ENCODE assay signal across 22 cellular contexts in the genomic region with DNA sequence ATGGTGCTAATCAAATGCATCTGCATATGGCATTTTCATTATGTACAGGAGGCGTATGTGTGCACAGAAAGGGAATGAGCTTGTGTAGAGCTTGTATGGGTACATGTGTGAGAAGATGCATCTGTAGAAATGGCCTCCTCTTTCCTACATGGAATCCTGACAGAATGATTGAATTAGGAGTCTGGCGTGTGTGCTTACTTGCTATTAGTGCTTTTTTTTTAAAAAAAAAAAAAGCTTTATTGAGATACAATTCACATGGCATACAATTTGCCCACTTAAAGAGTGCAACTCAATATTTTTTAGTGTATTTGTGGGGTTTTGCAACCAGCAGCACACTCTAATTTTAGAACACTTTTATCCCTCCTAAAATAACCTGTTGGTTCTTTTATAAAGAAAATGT.
DNase-seq lines count a peak whose midpoint lies in the region; ATAC-seq, FAIRE-seq and TF ChIP-seq lines count a peak whose summit lies in the region.
"Had no signal": no experiment of that assay in that cellular context is flagged by ENCODE, and none has a peak within 500 bp of the region (broad histone marks: within the 10 kb centered on the region; RNA-seq: fewer than 3 reads in every experiment).

No MANE protein-coding gene starts in this region.

- no peak overlapping the region for H3K4me3 ChIP-seq in K562
- no peak overlapping the region for H3K4me3 ChIP-seq in psoas muscle
- H3K4me3 ChIP-seq: coronary artery, HAP-1, transverse colon had no signal

- H3K4me2 ChIP-seq in K562 (ENCODE audit: insufficient read depth, low read length): no peak overlapping the region

- peaks cover 16 to 37% of the 10 kb centered on the region in 2 experiments; a peak in 4 of 5 replicates for H3K4me1 ChIP-seq in K562 (replicated peaks in 1 of 2; ENCODE audit: control insufficient read depth in 2 of 2, insufficient read depth in 2 of 2, low read length in 2 of 2)
- H3K4me1 ChIP-seq in psoas muscle: peaks cover 78% of the 10 kb centered on the region

- WGBS in K562 (ENCODE audit: insufficient coverage, low coverage, missing lambda C conversion rate): 94% methylated on average over 2 of the region's 2 CpGs
- 56 to 73% (median 60%) methylated on average over 2 of the region's 2 CpGs for WGBS in psoas muscle, 3 donors

- DNase-seq in NCI-H524 treated with DMSO at 0.1 percent for 48 hours (lab: John Stamatoyannopoulos, UW) (peak; percentile 15), NCI-H524 (lab: John Stamatoyannopoulos, UW) (no peak), GM19239 (ENCODE audit: insufficient read length, low spot score) (no peak), K562 (ENCODE audit: extremely low read depth in 1 of 4, low spot score in 3 of 4) (no peak), psoas muscle (no peak)
- DNase-seq: activated gamma-delta T cell treated with Interleukin-2 at 50 U/mL for 16 hours; foreskin fibroblast; left colon; small intestine; stimulated activated CD4-positive, alpha-beta T cell treated with anti-CD3 and anti-CD28 coated beads, Interleukin-4, amount 100 ng/mL, for 4 hours; stimulated activated CD8-positive, alpha-beta memory T cell treated with anti-CD3 and anti-CD28 coated beads, Interleukin-4, amount 100 ng/mL, for 48 hours; T-helper 1 cell; transverse colon had no signal

- H3K9me1 ChIP-seq in K562 (ENCODE audit: control insufficient read depth, insufficient read depth, low read length): peaks cover 6% of the 10 kb centered on the region

- H3K9ac ChIP-seq in K562 (ENCODE audit: insufficient read depth in 1 of 2, low read depth in 2 of 2, low read length in 2 of 2): no peak overlapping the region

- H3K27ac ChIP-seq in K562 (ENCODE audit: extremely low read depth, low read depth, low read length): no peak overlapping the region
- H3K27ac ChIP-seq in psoas muscle: peak overlapping the region; percentile 74
- H3K27ac ChIP-seq: coronary artery, RWPE1, transverse colon, VCaP had no signal

- H3K9me3 ChIP-seq in K562 (replicated peaks; ENCODE audit: control insufficient read depth, insufficient read depth, low read depth, low read length) (no peaks in the 10 kb centered on the region), psoas muscle (no peaks in the 10 kb centered on the region)
- H3K9me3 ChIP-seq: HAP-1, transverse colon had no signal

- TF ChIP-seq POLR2A in K562 (conservative IDR thresholded peaks at IDR 0.05): no peak
- no peak for TF ChIP-seq POLR2A in GM18505 (IDR thresholded peaks at IDR 0.05; ENCODE audit: borderline replicate concordance, extremely low read depth, insufficient read depth, insufficient read length)

- TF ChIP-seq CTCF in K562 (IDR thresholded peaks at IDR 0.05 in 2 of 3, conservative IDR thresholded peaks at IDR 0.05 in 1 of 3; ENCODE audit: insufficient read depth in 2 of 3, low read depth in 1 of 3, low read length in 3 of 3) (no peak), psoas muscle (IDR thresholded peaks at IDR 0.05) (no peak)

- POLR2A ChIA-PET in K562 (lab: Yijun Ruan, JAX): interaction anchor here (1.0 kb wide), 1 partner anchor 12 kb away, joined by 3 read pairs; no protein-coding TSS in a partner anchor

- CTCF ChIA-PET in K562 (lab: Yijun Ruan, JAX; ENCODE audit: low intra/inter-chr PET ratio): no interaction called here

- no TSS peak for BruUV-seq in K562 (replicated peaks; lab: Mats Ljungman, UMichigan)

- peak; percentile 74 for FAIRE-seq in GM19239 (lab: Jason Lieb, UNC)
- FAIRE-seq in K562 (lab: Jason Lieb, UNC): no peak
- FAIRE-seq: A204.1, HTR-8/SVneo, small intestine had no signal

- intact Hi-C loops in K562 (cut with micrococcal nuclease) (no loop called here), psoas muscle (cut with DNase I) (no loop called here)

- no peak for TF ChIP-seq EP300 in K562 (IDR thresholded peaks at IDR 0.05; ENCODE audit: low read length)

- 0 out of 2 replicates have a peak, but pooled peaks cover 11% of the 10 kb centered on the region for H4K20me1 ChIP-seq in K562 (replicated peaks; ENCODE audit: control insufficient read depth, insufficient read depth, low read length)

- H3K79me2 ChIP-seq in K562 (ENCODE audit: control insufficient read depth, insufficient read depth, low read length): peaks cover 69% of the 10 kb centered on the region

- ATAC-seq in K562 (no peak), psoas muscle (no peak), HG03469 (IDR thresholded peaks at IDR 0.05; ENCODE audit: unreplicated experiment) (no peak), GM18868 (IDR thresholded peaks at IDR 0.05; ENCODE audit: unreplicated experiment) (no peak), GM18505 (IDR thresholded peaks at IDR 0.05; ENCODE audit: unreplicated experiment) (no peak)

- in situ Hi-C loops in K562 (cut with MboI): no loop called here

- no peaks in the 10 kb centered on the region; the same call in none of the 3 replicates for H3K36me3 ChIP-seq in K562 (ENCODE audit: control insufficient read depth, insufficient read depth, low read length)
- no peaks in the 10 kb centered on the region for H3K36me3 ChIP-seq in psoas muscle (ENCODE audit: insufficient read depth in 1 of 2, low read depth in 1 of 2)
- H3K36me3 ChIP-seq: HAP-1, transverse colon had no signal

- no peak for TF ChIP-seq RAD21 in K562 (CRISPR knock-in tag; conservative IDR thresholded peaks at IDR 0.05 in 1 of 2, IDR thresholded peaks at IDR 0.05 in 1 of 2)

- H3K27me3 ChIP-seq in K562 (ENCODE audit: control insufficient read depth in 2 of 2, insufficient read depth in 2 of 2, low read length in 2 of 2) (no peaks in the 10 kb centered on the region), psoas muscle (ENCODE audit: insufficient read depth in 3 of 3, low read length in 2 of 3) (no peaks in the 10 kb centered on the region)
- H3K27me3 ChIP-seq: transverse colon had no signal

- H2AFZ ChIP-seq in K562 (ENCODE audit: low read depth, low read length): no peak overlapping the region

TF ChIP-seq in K562, 482 proteins besides CTCF, POLR2A, EP300 and RAD21 (continues in another document):
- TF ChIP-seq ZNF316 (IDR thresholded peaks at IDR 0.05) (no peak), BCOR (IDR thresholded peaks at IDR 0.05) (no peak), ZNF668 (CRISPR knock-in tag; IDR thresholded peaks at IDR 0.05) (no peak), MTA2 (IDR thresholded peaks at IDR 0.05; ENCODE audit: low read depth) (no peak), TARDBP (IDR thresholded peaks at IDR 0.05) (no peak)
- TF ChIP-seq, protein P1, sequence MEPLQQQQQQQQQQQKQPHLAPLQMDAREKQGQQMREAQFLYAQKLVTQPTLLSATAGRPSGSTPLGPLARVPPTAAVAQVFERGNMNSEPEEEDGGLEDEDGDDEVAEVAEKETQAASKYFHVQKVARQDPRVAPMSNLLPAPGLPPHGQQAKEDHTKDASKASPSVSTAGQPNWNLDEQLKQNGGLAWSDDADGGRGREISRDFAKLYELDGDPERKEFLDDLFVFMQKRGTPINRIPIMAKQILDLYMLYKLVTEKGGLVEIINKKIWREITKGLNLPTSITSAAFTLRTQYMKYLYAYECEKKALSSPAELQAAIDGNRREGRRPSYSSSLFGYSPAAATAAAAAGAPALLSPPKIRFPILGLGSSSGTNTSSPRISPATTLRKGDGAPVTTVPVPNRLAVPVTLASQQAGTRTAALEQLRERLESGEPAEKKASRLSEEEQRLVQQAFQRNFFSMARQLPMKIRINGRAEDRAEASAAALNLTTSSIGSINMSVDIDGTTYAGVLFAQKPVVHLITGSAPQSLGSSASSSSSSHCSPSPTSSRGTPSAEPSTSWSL (CRISPR knock-in tag; IDR thresholded peaks at IDR 0.05; ENCODE audit: borderline replicate concordance): no peak
